12 cellular contexts compared by ENCODE assay signal in genomic region chr14:93548102-93548843, GRCh38.
A peak's percentile ranks its signal among the peaks of the same experiment; 100 is the strongest.
DNase-seq lines count a peak whose midpoint lies in the region; ATAC-seq, FAIRE-seq and TF ChIP-seq lines count a peak whose summit lies in the region.
"Had no signal": no experiment of that assay in that cellular context is flagged by ENCODE, and none has a peak within 500 bp of the region (broad histone marks: within the 10 kb centered on the region; RNA-seq: fewer than 3 reads in every experiment).

No MANE protein-coding gene starts in this region.

- DNase-seq in pancreas (no peak), head of caudate nucleus (no peak), adrenal gland (no peak)
- no peak for DNase-seq in activated T-cell treated with anti-CD3 and anti-CD28 coated beads, Interleukin-2, amount 50 U/mL, for 48 hours
- DNase-seq: anterior cingulate cortex; natural killer cell; NCI-H1436 treated with DMSO at 0.1 percent for 48 hours; stimulated activated CD4-positive, alpha-beta T cell treated with anti-CD3 and anti-CD28 coated beads, Interleukin-12 subunit alpha, Interleukin-12 subunit beta, amount 100 ng/mL, for 4 hours had no signal

- H3K36me3 ChIP-seq in pancreas (no peaks in the 10 kb centered on the region), adrenal gland (replicated peaks in 1 of 2) (no peaks in the 10 kb centered on the region)

- TF ChIP-seq CTCF in pancreas (IDR thresholded peaks at IDR 0.05) (no peak), adrenal gland (IDR thresholded peaks at IDR 0.05) (no peak)

- no peak for FAIRE-seq in pancreas (lab: Jason Lieb, UNC)

- TF ChIP-seq POLR2A in adrenal gland (IDR thresholded peaks at IDR 0.05), result no peak

- no peaks in the 10 kb centered on the region for H3K27me3 ChIP-seq in pancreas
- H3K27me3 ChIP-seq in adrenal gland, result no peaks in the 10 kb centered on the region

- no peaks in the 10 kb centered on the region for H3K4me1 ChIP-seq in pancreas
- no peaks in the 10 kb centered on the region for H3K4me1 ChIP-seq in adrenal gland (replicated peaks in 1 of 2)

- ATAC-seq in GM19043 (IDR thresholded peaks at IDR 0.05; ENCODE audit: low read depth, unreplicated experiment), result peak; percentile 81
- ATAC-seq in HG02763 (IDR thresholded peaks at IDR 0.05; ENCODE audit: unreplicated experiment), result peak; percentile 88
- peak; percentile 54 for ATAC-seq in HG03521 (IDR thresholded peaks at IDR 0.05; ENCODE audit: unreplicated experiment)
- peak in 3 of 4 donors; percentile 29 to 53 (median 39) for ATAC-seq in pancreas
- no peak for ATAC-seq in GM19035 (IDR thresholded peaks at IDR 0.05; ENCODE audit: unreplicated experiment)
- ATAC-seq: natural killer cell had no signal

- no peaks in the 10 kb centered on the region for H3K9me3 ChIP-seq in pancreas
- H3K9me3 ChIP-seq in adrenal gland (replicated peaks in 1 of 3), result no peaks in the 10 kb centered on the region

- WGBS in pancreas, 2 donors, result 68 to 69% methylated on average over 3 of the region's 3 CpGs
- WGBS in adrenal gland, 4 donors, result 74 to 85% (median 81%) methylated on average over 3 of the region's 3 CpGs

- peak overlapping the region in 2 of 4 donors; percentile 20 to 59 for H3K27ac ChIP-seq in pancreas
- H3K27ac ChIP-seq in adrenal gland, result no peak overlapping the region

- H3K4me3 ChIP-seq in pancreas, result no peak overlapping the region
- H3K4me3 ChIP-seq in adrenal gland, result no peak overlapping the region

- intact Hi-C loops in pancreas (cut with DNase I), result no loop called here
- intact Hi-C loops in head of caudate nucleus (cut with DNase I), result no loop called here
- intact Hi-C loops in adrenal gland (cut with DNase I), result loop anchor here (10.0 kb wide), 1 partner anchor 313 kb away; no protein-coding TSS in a partner anchor

Comparison
In these comparisons a context has a peak if more than half of its experiments do, and no peak if none do; other contexts are left out.
1. intact Hi-C loops: an anchor here in adrenal gland (10.0 kb wide); none called in pancreas and head of caudate nucleus.